ENCODE assay signal across 11 cellular contexts in genomic region chr14:105312973-105313372, GRCh38. TPM values are rescaled to one million over a fixed set of nuclear protein-coding genes. Genes with fewer than 3 reads are reported as not detected.
DNase-seq lines count a peak whose midpoint lies in the region; ATAC-seq, FAIRE-seq and TF ChIP-seq lines count a peak whose summit lies in the region.
"Had no signal": no experiment of that assay in that cellular context is flagged by ENCODE, and none has a peak within 500 bp of the region (broad histone marks: within the 10 kb centered on the region; RNA-seq: fewer than 3 reads in every experiment).

No MANE protein-coding gene starts in this region.

- H3K79me2 ChIP-seq in astrocyte (ENCODE audit: insufficient read depth, low read length): peaks cover 28% of the 10 kb centered on the region

- H3K9ac ChIP-seq in astrocyte (ENCODE audit: low read length): no peak overlapping the region

- H4K20me1 ChIP-seq in astrocyte (ENCODE audit: insufficient read depth, low read length): peaks cover 27% of the 10 kb centered on the region

- POLR2A ChIA-PET in GM10248 (lab: Yijun Ruan, JAX): no interaction called here

- H3K27ac Mint-ChIP-seq in astrocyte (ENCODE audit: unreplicated experiment) (no peak overlapping the region), naive B cell (peak overlapping the region in 1 of 6 donors; percentile 83)

- H3K4me3 Mint-ChIP-seq in astrocyte (ENCODE audit: unreplicated experiment): peak overlapping the region; percentile 83
- peak overlapping the region in 7 of 8 donors; percentile 77 to 94 (median 91) for H3K4me3 Mint-ChIP-seq in naive B cell

- no peak for ATAC-seq in Right ventricle myocardium inferior
- no peak for ATAC-seq in naive B cell (ENCODE audit: low read depth in 2 of 2)
- no peak for ATAC-seq in GM19395 (IDR thresholded peaks at IDR 0.05; ENCODE audit: unreplicated experiment)
- no peak for ATAC-seq in HG03196 (IDR thresholded peaks at IDR 0.05; ENCODE audit: unreplicated experiment)

- H3K36me3 ChIP-seq in cardiac muscle cell: no peaks in the 10 kb centered on the region
- no peaks in the 10 kb centered on the region for H3K36me3 ChIP-seq in astrocyte (ENCODE audit: insufficient read depth, low read length)
- no peaks in the 10 kb centered on the region for H3K36me3 ChIP-seq in tibial nerve

- H3K4me3 ChIP-seq in cardiac muscle cell (no peak overlapping the region), astrocyte (ENCODE audit: insufficient read depth, low read depth, low read length) (no peak overlapping the region), tibial nerve (no peak overlapping the region)

- TF ChIP-seq POLR2A in tibial nerve (IDR thresholded peaks at IDR 0.05): no peak

- CTCF ChIA-PET in GM10248 (lab: Yijun Ruan, JAX): no interaction called here

- H2AFZ ChIP-seq in astrocyte (ENCODE audit: low read depth, low read length): no peak overlapping the region

- no peak overlapping the region for H3K4me2 ChIP-seq in astrocyte (ENCODE audit: low read length)

- no peak for DNase-seq in cardiac muscle cell (ENCODE audit: low read depth in 1 of 2, low spot score in 1 of 2)
- no peak for DNase-seq in Right ventricle myocardium inferior (ENCODE audit: missing footprints)
- DNase-seq in astrocyte (ENCODE audit: low read depth): no peak
- no peak for DNase-seq in naive B cell
- DNase-seq in tibial nerve (ENCODE audit: low spot score in 2 of 2): no peak
- DNase-seq in GM10248 (ENCODE audit: extremely low spot score): no peak
- DNase-seq: KBM-7 had no signal

- H3K27ac ChIP-seq in cardiac muscle cell (peak overlapping the region; percentile 49), astrocyte (ENCODE audit: low read depth, low read length) (no peak overlapping the region), tibial nerve (peak overlapping the region in 3 of 4 donors; percentile 97 to 100 (median 99))

- no peaks in the 10 kb centered on the region for H3K27me3 Mint-ChIP-seq in astrocyte (ENCODE audit: low read depth, unreplicated experiment)
- H3K27me3 Mint-ChIP-seq in naive B cell: no peaks in the 10 kb centered on the region

- H3K4me1 Mint-ChIP-seq in astrocyte (ENCODE audit: low read depth, unreplicated experiment) (peaks cover 12% of the 10 kb centered on the region), naive B cell (peaks cover 10 to 28% (median 19%) of the 10 kb centered on the region in 3 donors)

- no peaks in the 10 kb centered on the region for H3K9me3 ChIP-seq in cardiac muscle cell (ENCODE audit: low read depth)
- no peaks in the 10 kb centered on the region for H3K9me3 ChIP-seq in astrocyte (ENCODE audit: insufficient read depth, low read depth, low read length)
- no peaks in the 10 kb centered on the region for H3K9me3 ChIP-seq in tibial nerve
- H3K9me3 ChIP-seq: SK-N-SH had no signal

- no peak for TF ChIP-seq CTCF in cardiac muscle cell (IDR thresholded peaks at IDR 0.05; ENCODE audit: low read depth, low read length)
- no peak for TF ChIP-seq CTCF in astrocyte (IDR thresholded peaks at IDR 0.05; ENCODE audit: insufficient read depth, low read depth, low read length)
- no peak for TF ChIP-seq CTCF in tibial nerve (IDR thresholded peaks at IDR 0.05)
- no peak for TF ChIP-seq CTCF in GM10248 (IDR thresholded peaks at IDR 0.05; ENCODE audit: control extremely low read depth, extremely low read depth, low read depth, missing control alignments)

- H3K4me1 ChIP-seq in cardiac muscle cell (ENCODE audit: low read depth) (peaks cover 9% of the 10 kb centered on the region), astrocyte (ENCODE audit: insufficient read depth, low read length) (peaks cover 20% of the 10 kb centered on the region), tibial nerve (peaks cover 0 to 40% (median 30%) of the 10 kb centered on the region in 4 donors)

- no peaks in the 10 kb centered on the region for H3K27me3 ChIP-seq in cardiac muscle cell
- H3K27me3 ChIP-seq in astrocyte (ENCODE audit: insufficient read depth, low read length): no peaks in the 10 kb centered on the region
- no peaks in the 10 kb centered on the region for H3K27me3 ChIP-seq in tibial nerve

- H3K36me3 Mint-ChIP-seq in astrocyte (ENCODE audit: low read depth, unreplicated experiment) (no peaks in the 10 kb centered on the region), naive B cell (no peaks in the 10 kb centered on the region)

- H3K9me3 Mint-ChIP-seq in astrocyte (ENCODE audit: unreplicated experiment): no peaks in the 10 kb centered on the region
- H3K9me3 Mint-ChIP-seq in naive B cell: no peaks in the 10 kb centered on the region

- 79 to 85% methylated on average over 7 to 13 of the region's 13 CpGs for WGBS in tibial nerve, 2 donors

- intact Hi-C loops in Right ventricle myocardium inferior (cut with DNase I): no loop called here

- FAIRE-seq in astrocyte (lab: Jason Lieb, UNC): no peak
- FAIRE-seq: colon had no signal

- no peak for TF ChIP-seq EP300 in tibial nerve (IDR thresholded peaks at IDR 0.05)

RNA-seq across cellular contexts. Expression of gene PACS2, which starts 1.6 kb away (rescaled TPM):
- total RNA-seq in cardiac muscle cell: 96.3 and 144 TPM in 2 replicates
- 66.1 and 79.1 TPM in 2 replicates for polyA plus RNA-seq in cardiac muscle cell
- total RNA-seq in Right ventricle myocardium inferior: 69.1 TPM
- 49.7 and 51.0 TPM in 2 replicates for total RNA-seq in astrocyte
- 1 to 10 TPM; 1.3 to 3.7 (median 1.5) TPM for polyA plus RNA-seq in naive B cell (ENCODE audit: low read depth in 6 of 6)
- total RNA-seq in tibial nerve: 100 to 1,000 TPM; 142 to 225 (median 183) TPM

RNA-seq across cellular contexts. Expression of gene BRF1, which starts 12.2 kb away (rescaled TPM):
- total RNA-seq in cardiac muscle cell (43.9 and 82.2 TPM in 2 replicates), Right ventricle myocardium inferior (19.0 TPM), astrocyte (20.5 and 21.5 TPM in 2 replicates), tibial nerve (100 to 1,000 TPM in 2 of 4 donors, 10 to 100 TPM in 2; 77.6 to 114 (median 99.5) TPM)
- polyA plus RNA-seq in cardiac muscle cell (22.2 and 26.6 TPM in 2 replicates), naive B cell (ENCODE audit: low read depth in 6 of 6) (1 to 10 TPM; 3.1 to 8.9 (median 6.0) TPM)
